Comparison of ENCODE assay signal across 9 cellular contexts in the genomic region with DNA sequence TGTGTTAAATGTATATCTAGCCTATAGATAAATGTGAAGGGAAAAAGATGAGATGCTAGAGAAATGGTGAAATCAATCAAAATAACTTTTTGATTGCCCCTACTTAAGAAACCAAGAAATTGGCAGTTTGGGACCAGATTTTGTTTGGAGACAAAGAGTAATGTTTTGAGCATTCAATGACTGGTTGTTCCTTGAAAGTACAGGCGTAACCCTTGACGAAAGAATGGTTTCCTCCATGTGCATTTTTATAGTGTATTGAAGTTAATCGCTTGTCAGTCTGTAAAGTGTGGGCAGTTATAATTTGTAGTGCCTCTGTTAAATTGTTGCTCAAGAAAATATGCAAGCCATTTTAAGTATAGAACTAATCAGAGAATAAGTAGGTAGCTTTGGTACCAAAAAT. TPM values are rescaled to one million over a fixed set of nuclear protein-coding genes. Genes with fewer than 3 reads are reported as not detected.
A peak's percentile ranks its signal among the peaks of the same experiment; 100 is the strongest.
DNase-seq lines count a peak whose midpoint lies in the region; ATAC-seq and TF ChIP-seq lines count a peak whose summit lies in the region.
"Had no signal": no experiment of that assay in that cellular context is flagged by ENCODE, and none has a peak within 500 bp of the region (broad histone marks: within the 10 kb centered on the region; RNA-seq: fewer than 3 reads in every experiment).

No MANE protein-coding gene starts in this region.

- intact Hi-C loops in left lung (cut with DNase I): no loop called here
- intact Hi-C loops in head of caudate nucleus (cut with DNase I): no loop called here

- H3K27ac ChIP-seq in BLaER1 (no peak overlapping the region), HUES6 (ENCODE audit: low read depth, low read length) (0 out of 2 replicates have a peak overlapping the region, but pooled peaks have one; percentile 32), left lung (no peak overlapping the region)

- peak overlapping the region; percentile 82 for H3K4me2 ChIP-seq in BLaER1

- peak overlapping the region; percentile 92 for H3K4me3 Mint-ChIP-seq in activated naive CD8-positive, alpha-beta T cell treated with anti-CD3 and anti-CD28 coated beads, Interleukin-2, amount 10 ng/mL, durations not matched to agents 7 days and 5 days

- DNase-seq in activated naive CD8-positive, alpha-beta T cell treated with anti-CD3 and anti-CD28 coated beads, Interleukin-2, amount 10 ng/mL, durations not matched to agents 7 days and 5 days: no peak
- DNase-seq in left lung (no peak), NCI-H187 (lab: John Stamatoyannopoulos, UW) (no peak), head of caudate nucleus (no peak)

- H3K4me1 ChIP-seq in BLaER1 (peaks cover 20% of the 10 kb centered on the region), HUES6 (ENCODE audit: control insufficient read depth, insufficient read depth, low read length) (peaks cover 8% of the 10 kb centered on the region; the same call in 1 of the 2 replicates), left lung (peaks cover 0 to 16% of the 10 kb centered on the region in 2 donors)

- POLR2A ChIA-PET in activated naive CD8-positive, alpha-beta T cell treated with anti-CD3 and anti-CD28 coated beads, Interleukin-2, amount 10 ng/mL, durations not matched to agents 7 days and 5 days (lab: Charles Lee): interaction anchor here (4.1 kb wide), 1 partner anchor 37 kb away, joined by 52 read pairs; the partner anchor contains the start of gene RPLP1

- peaks cover 36% of the 10 kb centered on the region for H3K4me1 Mint-ChIP-seq in activated naive CD8-positive, alpha-beta T cell treated with anti-CD3 and anti-CD28 coated beads, Interleukin-2, amount 10 ng/mL, durations not matched to agents 7 days and 5 days

- H3K9ac ChIP-seq in BLaER1: peak overlapping the region; percentile 85; the same call in 1 of the 2 replicates
- H3K9ac ChIP-seq in HUES6 (ENCODE audit: low read length): peak overlapping the region; percentile 45

- H3K9me3 ChIP-seq in BLaER1 (no peaks in the 10 kb centered on the region), HUES6 (ENCODE audit: control insufficient read depth, insufficient read depth, low read depth, low read length) (no peaks in the 10 kb centered on the region), left lung (no peaks in the 10 kb centered on the region)
- H3K9me3 ChIP-seq: adrenal gland had no signal

- H3K9me3 Mint-ChIP-seq in activated naive CD8-positive, alpha-beta T cell treated with anti-CD3 and anti-CD28 coated beads, Interleukin-2, amount 10 ng/mL, durations not matched to agents 7 days and 5 days: no peaks in the 10 kb centered on the region

- H3K27ac Mint-ChIP-seq in activated naive CD8-positive, alpha-beta T cell treated with anti-CD3 and anti-CD28 coated beads, Interleukin-2, amount 10 ng/mL, durations not matched to agents 7 days and 5 days: no peak overlapping the region

- no peaks in the 10 kb centered on the region for H3K27me3 ChIP-seq in BLaER1
- H3K27me3 ChIP-seq in HUES6 (ENCODE audit: control insufficient read depth, insufficient read depth, low read length): no peaks in the 10 kb centered on the region
- H3K27me3 ChIP-seq in left lung: no peaks in the 10 kb centered on the region
- H3K27me3 ChIP-seq: adrenal gland had no signal

- H3K36me3 Mint-ChIP-seq in activated naive CD8-positive, alpha-beta T cell treated with anti-CD3 and anti-CD28 coated beads, Interleukin-2, amount 10 ng/mL, durations not matched to agents 7 days and 5 days: peaks cover 34% of the 10 kb centered on the region

- no peak for TF ChIP-seq CTCF in left lung (IDR thresholded peaks at IDR 0.05)

- H3K36me3 ChIP-seq in BLaER1 (peaks cover 31% of the 10 kb centered on the region), HUES6 (ENCODE audit: control insufficient read depth, insufficient read depth, low read length) (peaks cover 34% of the 10 kb centered on the region), left lung (no peaks in the 10 kb centered on the region)
- H3K36me3 ChIP-seq: adrenal gland had no signal

- H4K20me1 ChIP-seq in BLaER1: no peaks in the 10 kb centered on the region

- no peak for ATAC-seq in activated naive CD8-positive, alpha-beta T cell treated with anti-CD3 and anti-CD28 coated beads, Interleukin-2, amount 10 ng/mL, durations not matched to agents 7 days and 5 days (ENCODE audit: low read depth)
- ATAC-seq in left lung (no peak), GM19397 (IDR thresholded peaks at IDR 0.05; ENCODE audit: unreplicated experiment) (no peak), HG02588 (IDR thresholded peaks at IDR 0.05; ENCODE audit: unreplicated experiment) (no peak)

- H3K4me3 ChIP-seq in BLaER1 (peak overlapping the region; percentile 98), HUES6 (ENCODE audit: low read depth, low read length) (peak overlapping the region; percentile 94), left lung (peak overlapping the region; percentile 89 to 96)

- peaks cover 4% of the 10 kb centered on the region for H3K27me3 Mint-ChIP-seq in activated naive CD8-positive, alpha-beta T cell treated with anti-CD3 and anti-CD28 coated beads, Interleukin-2, amount 10 ng/mL, durations not matched to agents 7 days and 5 days

RNA-seq across cellular contexts. Expression of gene KIF23, which starts 1.2 kb away (rescaled TPM):
- total RNA-seq in activated naive CD8-positive, alpha-beta T cell treated with anti-CD3 and anti-CD28 coated beads, Interleukin-2, amount 10 ng/mL, durations not matched to agents 7 days and 5 days: 10 to 100 TPM; 50.7 to 57.7 TPM
- 10 to 100 TPM in 1 of 2 donors, 1 to 10 TPM in 1; 3.5 to 15.4 TPM for total RNA-seq in left lung

RNA-seq across cellular contexts. Expression of gene RPLP1, which starts 37.2 kb away (rescaled TPM):
- 1,000 to 10,000 TPM; 1,785 to 1,910 TPM for total RNA-seq in activated naive CD8-positive, alpha-beta T cell treated with anti-CD3 and anti-CD28 coated beads, Interleukin-2, amount 10 ng/mL, durations not matched to agents 7 days and 5 days
- 1,000 to 10,000 TPM; 1,369 to 1,478 TPM for total RNA-seq in left lung
